8 cellular contexts compared by ENCODE assay signal in the genomic region with DNA sequence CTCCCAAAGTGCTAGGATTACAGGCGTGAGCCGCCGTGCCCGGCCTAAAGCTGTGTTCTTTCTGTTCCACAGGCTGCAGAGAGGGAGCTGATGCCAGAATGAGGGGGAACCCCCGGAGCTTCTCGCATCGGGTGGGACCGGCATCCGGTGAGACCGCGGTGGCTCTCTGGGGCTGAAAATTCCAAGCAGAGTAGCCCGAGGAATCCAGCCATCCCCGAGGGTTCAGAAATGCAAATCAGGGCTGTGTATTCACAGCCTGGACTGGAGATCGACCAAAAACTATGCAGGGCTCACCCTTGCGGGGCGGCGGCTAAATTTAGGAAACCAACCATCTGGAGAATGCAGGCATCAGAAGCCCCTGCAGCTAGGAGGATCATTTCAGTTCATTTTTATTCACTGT.
DNase-seq lines count a peak whose midpoint lies in the region; ATAC-seq, FAIRE-seq and TF ChIP-seq lines count a peak whose summit lies in the region.

No MANE protein-coding gene starts in this region.

- no peak overlapping the region for H2AK9ac ChIP-seq in IMR-90 (replicated peaks; ENCODE audit: low read depth, low read length, poor library complexity)

- no peak overlapping the region for H3K9ac ChIP-seq in IMR-90 (ENCODE audit: low read depth, low read length)
- no peak overlapping the region for H3K9ac ChIP-seq in duodenal mucosa (ENCODE audit: low read depth in 1 of 2, low read length in 2 of 2)

- intact Hi-C loops in IMR-90 (cut with micrococcal nuclease) (loop anchor here (2.0 kb wide), 1 partner anchor 129 kb away; no protein-coding TSS in a partner anchor), lower lobe of right lung (cut with DNase I) (no loop called here), tibial artery (cut with DNase I; ENCODE audit: low total_unique reads) (no loop called here)

- no peak overlapping the region; the same call in 1 of the 2 replicates for H4K91ac ChIP-seq in IMR-90 (ENCODE audit: insufficient read depth, low read depth, low read length)

- no peak overlapping the region for H2BK5ac ChIP-seq in IMR-90 (ENCODE audit: low read depth, low read length, poor library complexity, severe bottlenecking)

- 0 out of 4 replicates have a peak overlapping the region, but pooled peaks of 1 of the 2 experiments have one; percentile 60 for H4K8ac ChIP-seq in IMR-90 (ENCODE audit: low read depth in 2 of 2, low read length in 2 of 2)

- CTCF ChIA-PET in IMR-90 (lab: Yijun Ruan, JAX) = no interaction called here

- peaks cover 0 to 3% of the 10 kb centered on the region in 2 experiments; a peak in 1 of 4 replicates for H3K79me1 ChIP-seq in IMR-90 (ENCODE audit: low read depth in 1 of 2, low read length in 2 of 2)

- no peak overlapping the region for H3K14ac ChIP-seq in IMR-90 (replicated peaks; ENCODE audit: low read depth, low read length)

- H2AFZ ChIP-seq in IMR-90 (replicated peaks; ENCODE audit: low read length, poor library complexity) = peak overlapping the region; percentile 67

- 23% methylated on average over 13 of the region's 17 CpGs; no CpG with 5 or more reads in 1 of the 2 experiments for whole genome bisulfite sequencing in IMR-90 (ENCODE audit: extremely low coverage in 2 of 2, insufficient read length in 1 of 2), 2 experiments

- no peak for TF ChIP-seq CTCF in IMR-90 (conservative IDR thresholded peaks at IDR 0.05; ENCODE audit: low read depth, low read length)
- no peak for TF ChIP-seq CTCF in lower lobe of right lung (IDR thresholded peaks at IDR 0.05)
- TF ChIP-seq CTCF in tibial artery (IDR thresholded peaks at IDR 0.05) = no peak

- ATAC-seq in IMR-90 (ENCODE audit: low read depth) = peak; percentile 50
- ATAC-seq in lower lobe of right lung = peak in 1 of 2 donors; percentile 4
- ATAC-seq in GM18870 (IDR thresholded peaks at IDR 0.05; ENCODE audit: unreplicated experiment) = no peak

- no peak overlapping the region for H2BK15ac ChIP-seq in IMR-90 (ENCODE audit: low read depth, low read length)

- no peak overlapping the region for H4K5ac ChIP-seq in IMR-90 (ENCODE audit: low read depth, low read length)

- H3K56ac ChIP-seq in IMR-90 (ENCODE audit: extremely low read depth, insufficient read depth, low read length) = no peak overlapping the region

- H2BK20ac ChIP-seq in IMR-90 (ENCODE audit: low read depth, low read length) = no peak overlapping the region

- DNase-seq in IMR-90 (no peak), lower lobe of right lung (peak; percentile 39), tibial artery (peak; percentile 59 to 85), NCI-H1105 (lab: John Stamatoyannopoulos, UW) (no peak), frontal cortex (ENCODE audit: low spot score in 2 of 2) (no peak), NCI-H2196 (lab: John Stamatoyannopoulos, UW; ENCODE audit: unreplicated experiment) (no peak)

- no peak for TF ChIP-seq POLR2A in IMR-90 (IDR thresholded peaks at IDR 0.05; ENCODE audit: low read depth, low read length)

- H3K23ac ChIP-seq in IMR-90 (ENCODE audit: low read depth, low read length) = peak overlapping the region; percentile 17; the same call in 1 of the 2 replicates

- H3K27ac ChIP-seq in IMR-90 (ENCODE audit: insufficient read depth, low read length) (no peak overlapping the region), duodenal mucosa (ENCODE audit: low read depth, low read length) (peak overlapping the region; percentile 36), lower lobe of right lung (peak overlapping the region; percentile 55), tibial artery (peak overlapping the region; percentile 95)

- H3K9me3 ChIP-seq in IMR-90 (ENCODE audit: control insufficient read depth, insufficient read depth, low read length) (0 out of 2 replicates have a peak, but pooled peaks cover 1% of the 10 kb centered on the region), duodenal mucosa (ENCODE audit: control insufficient read depth in 1 of 2, low read length in 2 of 2) (peaks cover 0 to 2% of the 10 kb centered on the region in 2 donors), lower lobe of right lung (no peaks in the 10 kb centered on the region), tibial artery (no peaks in the 10 kb centered on the region)

- in situ Hi-C loops in IMR-90 (cut with MboI; ENCODE audit: low sequenced_read_pairs) = no loop called here

- H3K27me3 ChIP-seq in IMR-90 (ENCODE audit: control insufficient read depth, insufficient read depth, low read length) (peaks cover 5% of the 10 kb centered on the region), duodenal mucosa (ENCODE audit: control insufficient read depth in 1 of 2, insufficient read depth in 2 of 2, low read length in 2 of 2) (no peaks in the 10 kb centered on the region), lower lobe of right lung (ENCODE audit: low read depth) (no peaks in the 10 kb centered on the region), tibial artery (no peaks in the 10 kb centered on the region)

- H3K4me2 ChIP-seq in IMR-90 (ENCODE audit: low read depth, low read length) = peak overlapping the region; percentile 11

- dilution Hi-C loops in IMR-90 (cut with HindIII; ENCODE audit: low sequenced_read_pairs, unreplicated experiment) = no loop called here

- POLR2A ChIA-PET in IMR-90 (lab: Charles Lee; ENCODE audit: unreplicated experiment) = interaction anchor here (1.4 kb wide), 1 partner anchor 25 kb away, joined by 6 read pairs; no protein-coding TSS in a partner anchor

- H3K18ac ChIP-seq in IMR-90 (ENCODE audit: low read depth, low read length) = no peak overlapping the region

- no peak for TF ChIP-seq RAD21 in IMR-90 (IDR thresholded peaks at IDR 0.05; ENCODE audit: low read length)

- peak overlapping the region; percentile 74; the same call in 1 of the 2 replicates for H3K4ac ChIP-seq in IMR-90 (ENCODE audit: low read depth, low read length)

- H3K4me3 ChIP-seq in IMR-90 (ENCODE audit: insufficient read depth, low read depth, low read length) (no peak overlapping the region), duodenal mucosa (ENCODE audit: low read depth in 1 of 2, low read length in 2 of 2) (no peak overlapping the region), lower lobe of right lung (peak overlapping the region; percentile 35), tibial artery (peak overlapping the region; percentile 42 to 51)

- H3K9me1 ChIP-seq in IMR-90 (ENCODE audit: insufficient read depth, low read length) = no peaks in the 10 kb centered on the region

- H2AK5ac ChIP-seq in IMR-90 (ENCODE audit: low read depth, low read length) = no peak overlapping the region

- H4K20me1 ChIP-seq in IMR-90 (ENCODE audit: insufficient read depth, low read length) = no peaks in the 10 kb centered on the region

- FAIRE-seq in frontal cortex (lab: Jason Lieb, UNC) = no peak

- H3K4me1 ChIP-seq in IMR-90 (ENCODE audit: control insufficient read depth, insufficient read depth, low read length) (no peaks in the 10 kb centered on the region; the same call in 1 of the 2 replicates), duodenal mucosa (ENCODE audit: control insufficient read depth in 1 of 2, insufficient read depth in 2 of 2, low read length in 2 of 2) (peaks cover 9 to 10% of the 10 kb centered on the region in 2 donors), lower lobe of right lung (peaks cover 32% of the 10 kb centered on the region), tibial artery (peaks cover 6 to 54% (median 28%) of the 10 kb centered on the region in 4 donors)

- no TSS peak for BruUV-seq in IMR-90 (replicated peaks; lab: Mats Ljungman, UMichigan)

- H3K36me3 ChIP-seq in IMR-90 (ENCODE audit: control insufficient read depth, insufficient read depth, low read length) (no peaks in the 10 kb centered on the region), duodenal mucosa (ENCODE audit: control insufficient read depth in 1 of 2, insufficient read depth in 2 of 2, low read length in 2 of 2) (no peaks in the 10 kb centered on the region), lower lobe of right lung (no peaks in the 10 kb centered on the region), tibial artery (no peaks in the 10 kb centered on the region)

- H2BK120ac ChIP-seq in IMR-90 (ENCODE audit: low read depth, low read length) = peak overlapping the region; percentile 5; the same call in 1 of the 2 replicates

TF ChIP-seq in IMR-90, 13 proteins besides CTCF, POLR2A, EP300 and RAD21:
- no peak for TF ChIP-seq MXI1 (IDR thresholded peaks at IDR 0.05; ENCODE audit: borderline replicate concordance, low read depth, low read length)
- no peak for TF ChIP-seq RCOR1 (IDR thresholded peaks at IDR 0.05; ENCODE audit: insufficient replicate concordance, low read length)
- TF ChIP-seq, protein P1, sequence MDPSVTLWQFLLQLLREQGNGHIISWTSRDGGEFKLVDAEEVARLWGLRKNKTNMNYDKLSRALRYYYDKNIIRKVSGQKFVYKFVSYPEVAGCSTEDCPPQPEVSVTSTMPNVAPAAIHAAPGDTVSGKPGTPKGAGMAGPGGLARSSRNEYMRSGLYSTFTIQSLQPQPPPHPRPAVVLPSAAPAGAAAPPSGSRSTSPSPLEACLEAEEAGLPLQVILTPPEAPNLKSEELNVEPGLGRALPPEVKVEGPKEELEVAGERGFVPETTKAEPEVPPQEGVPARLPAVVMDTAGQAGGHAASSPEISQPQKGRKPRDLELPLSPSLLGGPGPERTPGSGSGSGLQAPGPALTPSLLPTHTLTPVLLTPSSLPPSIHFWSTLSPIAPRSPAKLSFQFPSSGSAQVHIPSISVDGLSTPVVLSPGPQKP (IDR thresholded peaks at IDR 0.05; ENCODE audit: borderline replicate concordance, low read depth, low read length) = no peak
- TF ChIP-seq FOS (IDR thresholded peaks at IDR 0.05; ENCODE audit: low read depth, low read length) = no peak
- TF ChIP-seq SMC3 (IDR thresholded peaks at IDR 0.05; ENCODE audit: low read depth, low read length) = no peak
- TF ChIP-seq MAFK (IDR thresholded peaks at IDR 0.05; ENCODE audit: low read depth, low read length) = no peak
- TF ChIP-seq CEBPB (IDR thresholded peaks at IDR 0.05; ENCODE audit: low read depth, low read length) = no peak
- TF ChIP-seq CHD1 (IDR thresholded peaks at IDR 0.05; ENCODE audit: low read depth, low read length) = no peak
- no peak for TF ChIP-seq BHLHE40 (IDR thresholded peaks at IDR 0.05; ENCODE audit: low read depth, low read length)
- TF ChIP-seq RFX5 (IDR thresholded peaks at IDR 0.05; ENCODE audit: low read depth, low read length) = no peak

Comparison
In these comparisons a context has a peak if more than half of its experiments do, and no peak if none do; other contexts are left out.
1. DNase-seq: peak in lower lobe of right lung (single experiment) and tibial artery (2 of 2); none in IMR-90 (single experiment), NCI-H1105 (single experiment), frontal cortex (0 of 2) and NCI-H2196 (single experiment).
2. H3K4me3 ChIP-seq: peak in lower lobe of right lung (single experiment) and tibial artery (2 of 2); none in IMR-90 (single experiment) and duodenal mucosa (0 of 2).